In the genomic region with DNA sequence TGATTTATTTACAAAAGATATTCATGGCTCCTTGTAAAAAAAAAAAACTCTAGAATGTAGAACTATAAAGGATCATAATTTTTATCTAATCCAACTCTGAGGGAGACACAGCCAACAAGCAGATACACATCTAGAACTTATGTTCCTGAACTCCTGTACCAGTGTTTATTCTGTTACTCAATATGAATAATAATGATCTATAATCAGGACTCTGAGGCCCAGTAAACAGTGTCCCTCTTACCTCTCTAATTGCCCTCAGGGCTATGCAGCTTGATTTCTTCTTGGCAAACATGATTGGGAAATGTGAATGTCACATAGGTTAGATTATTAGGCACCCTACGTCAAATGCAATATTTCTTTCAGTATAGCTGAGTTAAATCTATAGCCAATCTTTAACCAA, we compare ENCODE assay signal across 28 cellular contexts.
"Had no signal": no experiment of that assay in that cellular context is flagged by ENCODE, and none has a peak within 500 bp of the region (broad histone marks: within the 10 kb centered on the region; RNA-seq: fewer than 3 reads in every experiment).

No MANE protein-coding gene starts in this region.

- H3K27me3 ChIP-seq: esophagus muscularis mucosa, foreskin keratinocyte, gastroesophageal sphincter, heart left ventricle, hepatocyte, neutrophil, pancreas, right atrium auricular region, suprapubic skin, transverse colon, upper lobe of right lung, uterus had no signal

- H3K4me3 Mint-ChIP-seq: endodermal cell; memory B cell; nephron progenitor cell; stimulated activated naive CD8-positive, alpha-beta T cell treated with anti-CD3 and anti-CD28 coated beads, Interleukin-15, amount 100 ng/mL, for 72 hours had no signal

- H3K4me1 Mint-ChIP-seq: memory B cell had no signal

- H3K36me3 Mint-ChIP-seq: memory B cell had no signal

- H2AFZ ChIP-seq: hepatocyte had no signal

- DNase-seq: effector CD8-positive, alpha-beta T cell; endodermal cell; foreskin keratinocyte; heart left ventricle; kidney; nephron progenitor cell; pancreas; stimulated activated CD4-positive, alpha-beta T cell treated with anti-CD3 and anti-CD28 coated beads, Interleukin-12 subunit alpha, Interleukin-12 subunit beta, amount 100 ng/mL, for 4 hours; stimulated activated CD4-positive, alpha-beta T cell treated with anti-CD3 and anti-CD28 coated beads, Interleukin-1b, Interleukin-23, amount 100 ng/mL, for 48 hours; stimulated activated CD4-positive, alpha-beta T cell treated with anti-CD3 and anti-CD28 coated beads, Interleukin-4, amount 100 ng/mL, for 1 hour; stimulated activated CD8-positive, alpha-beta memory T cell treated with anti-CD3 and anti-CD28 coated beads, Interleukin-4, amount 100 ng/mL, for 48 hours; stimulated activated naive CD4-positive, alpha-beta T cell; stimulated activated naive CD8-positive, alpha-beta T cell treated with anti-CD3 and anti-CD28 coated beads, Interleukin-15, amount 100 ng/mL, for 72 hours; transverse colon; upper lobe of right lung; uterus had no signal

- H3K9me3 Mint-ChIP-seq: endodermal cell, memory B cell, nephron progenitor cell had no signal

- H3K27ac Mint-ChIP-seq: endodermal cell; memory B cell; nephron progenitor cell; stimulated activated naive CD8-positive, alpha-beta T cell treated with anti-CD3 and anti-CD28 coated beads, Interleukin-15, amount 100 ng/mL, for 72 hours had no signal

- H3K4me2 ChIP-seq: hepatocyte, smooth muscle cell had no signal

- ATAC-seq: foreskin keratinocyte; gastroesophageal sphincter; heart left ventricle; left lobe of liver; pancreas; stimulated activated naive CD8-positive, alpha-beta T cell treated with anti-CD3 and anti-CD28 coated beads, Interleukin-15, amount 100 ng/mL, for 72 hours; upper lobe of right lung had no signal

- H3K27ac ChIP-seq: esophagus muscularis mucosa, foreskin keratinocyte, gastroesophageal sphincter, heart left ventricle, hepatocyte, neutrophil, pancreas, right atrium auricular region, suprapubic skin, transverse colon, upper lobe of right lung, uterus had no signal

- H3K27me3 Mint-ChIP-seq: memory B cell had no signal

- H3K9me3 ChIP-seq: esophagus muscularis mucosa, gastroesophageal sphincter, heart left ventricle, neutrophil, pancreas, right atrium auricular region, suprapubic skin, transverse colon, upper lobe of right lung, uterus had no signal

- H3K4me3 ChIP-seq: esophagus muscularis mucosa, gastroesophageal sphincter, heart left ventricle, hepatocyte, lung, pancreas, right atrium auricular region, smooth muscle cell, suprapubic skin, transverse colon, upper lobe of right lung, uterus had no signal

- H3K36me3 ChIP-seq: esophagus muscularis mucosa, gastroesophageal sphincter, heart left ventricle, neutrophil, pancreas, right atrium auricular region, suprapubic skin, transverse colon, upper lobe of right lung, uterus had no signal

- H3K4me1 ChIP-seq: esophagus muscularis mucosa, foreskin keratinocyte, gastroesophageal sphincter, pancreas, right atrium auricular region, transverse colon, upper lobe of right lung, uterus had no signal

- FAIRE-seq: colon, endothelial cell of umbilical vein, kidney, pancreas had no signal
